ENCODE assay signal across 21 cellular contexts in genomic region chr6:148447521-148448230, GRCh38.
DNase-seq lines count a peak whose midpoint lies in the region; ATAC-seq, FAIRE-seq and TF ChIP-seq lines count a peak whose summit lies in the region.
"Had no signal": no experiment of that assay in that cellular context is flagged by ENCODE, and none has a peak within 500 bp of the region (broad histone marks: within the 10 kb centered on the region; RNA-seq: fewer than 3 reads in every experiment).

No MANE protein-coding gene starts in this region.

- ATAC-seq in T-helper 17 cell: no peak

- H3K27ac ChIP-seq in endodermal cell (ENCODE audit: low read depth, low read length) (no peak overlapping the region), stomach (no peak overlapping the region)
- H3K27ac ChIP-seq: Peyer's patch, SJSA1 had no signal

- no peaks in the 10 kb centered on the region for H3K27me3 ChIP-seq in Caco-2 (replicated peaks; ENCODE audit: control insufficient read depth, insufficient read depth, low read length)
- H3K27me3 ChIP-seq in endodermal cell (ENCODE audit: control insufficient read depth, insufficient read depth, low read length, poor library complexity, severe bottlenecking): no peaks in the 10 kb centered on the region
- H3K27me3 ChIP-seq in stomach: no peaks in the 10 kb centered on the region
- H3K27me3 ChIP-seq: Peyer's patch, SJSA1 had no signal

- H3K9me3 ChIP-seq in Caco-2: no peaks in the 10 kb centered on the region
- no peaks in the 10 kb centered on the region for H3K9me3 ChIP-seq in T-helper 17 cell (ENCODE audit: control insufficient read depth, low read length, poor library complexity, severe bottlenecking)
- no peaks in the 10 kb centered on the region for H3K9me3 ChIP-seq in endodermal cell (ENCODE audit: control insufficient read depth, low read length)
- H3K9me3 ChIP-seq in stomach: no peaks in the 10 kb centered on the region
- H3K9me3 ChIP-seq: Peyer's patch, SJSA1 had no signal

- no peaks in the 10 kb centered on the region for H3K9me3 Mint-ChIP-seq in Caco-2 (ENCODE audit: unreplicated experiment)
- H3K9me3 Mint-ChIP-seq in endodermal cell: no peaks in the 10 kb centered on the region
- H3K9me3 Mint-ChIP-seq in nephron progenitor cell: no peaks in the 10 kb centered on the region
- H3K9me3 Mint-ChIP-seq in activated naive CD8-positive, alpha-beta T cell treated with anti-CD3 and anti-CD28 coated beads for 36 hours: no peaks in the 10 kb centered on the region

- no peak for DNase-seq in Caco-2
- no peak for DNase-seq in T-helper 17 cell
- DNase-seq in endodermal cell: peak; percentile 53
- DNase-seq in nephron progenitor cell: no peak
- DNase-seq in activated naive CD8-positive, alpha-beta T cell treated with anti-CD3 and anti-CD28 coated beads for 36 hours: no peak
- no peak for DNase-seq in HEK293T (ENCODE audit: extremely low spot score)
- no peak for DNase-seq in GM12891 (ENCODE audit: insufficient read length, low spot score)
- DNase-seq in stomach: no peak
- DNase-seq: DMS153; GDM1; KBM-7; NCI-H1417; NCI-H187; NCI-H2107; NCI-H510A; NCI-H748 treated with DMSO at 0.1 percent for 48 hours; NK-92 treated with Interleukin-12 subunit alpha and Interleukin-12 subunit beta, amount 100 ng/mL, for 24 hours; Peyer's patch had no signal

- peak overlapping the region; percentile 67 for H3K27ac Mint-ChIP-seq in Caco-2 (ENCODE audit: unreplicated experiment)
- H3K27ac Mint-ChIP-seq in T-helper 17 cell: peak overlapping the region; percentile 12
- H3K27ac Mint-ChIP-seq in endodermal cell: no peak overlapping the region
- H3K27ac Mint-ChIP-seq in nephron progenitor cell: peak overlapping the region; percentile 95
- H3K27ac Mint-ChIP-seq in activated naive CD8-positive, alpha-beta T cell treated with anti-CD3 and anti-CD28 coated beads for 36 hours: no peak overlapping the region
- H3K27ac Mint-ChIP-seq: B cell; CD4-positive, CD25-positive, alpha-beta regulatory T cell had no signal

- no peak overlapping the region for H3K9ac ChIP-seq in endodermal cell (ENCODE audit: extremely low read depth, low read length, poor library complexity, severe bottlenecking)

- H3K36me3 Mint-ChIP-seq in Caco-2 (ENCODE audit: insufficient read depth, unreplicated experiment): peaks cover 39% of the 10 kb centered on the region
- H3K36me3 Mint-ChIP-seq in T-helper 17 cell (ENCODE audit: low read depth): no peaks in the 10 kb centered on the region
- peaks cover 4% of the 10 kb centered on the region for H3K36me3 Mint-ChIP-seq in endodermal cell (ENCODE audit: low read depth)
- H3K36me3 Mint-ChIP-seq in nephron progenitor cell (ENCODE audit: low read depth): peaks cover 51% of the 10 kb centered on the region
- no peaks in the 10 kb centered on the region for H3K36me3 Mint-ChIP-seq in activated naive CD8-positive, alpha-beta T cell treated with anti-CD3 and anti-CD28 coated beads for 36 hours
- H3K36me3 Mint-ChIP-seq: CD4-positive, CD25-positive, alpha-beta regulatory T cell had no signal

- 80 to 87% methylated on average over 4 to 11 of the region's 12 CpGs for WGBS in endodermal cell (ENCODE audit: insufficient coverage in 1 of 2, insufficient read length in 1 of 2), 2 experiments
- WGBS in stomach, 5 donors: 85 to 90% (median 88%) methylated on average over 9 to 12 of the region's 12 CpGs

- FAIRE-seq in GM12891 (lab: Jason Lieb, UNC): no peak

- no TSS peak for BruUV-seq in Caco-2 (replicated peaks; lab: Mats Ljungman, UMichigan)

- intact Hi-C loops in Caco-2 (cut with micrococcal nuclease; ENCODE audit: unreplicated experiment) (no loop called here), stomach (cut with DNase I; ENCODE audit: low total_unique reads) (no loop called here)

- POLR2A ChIA-PET in Caco-2 (lab: Charles Lee): no interaction called here
- POLR2A ChIA-PET in HEK293T (lab: Yijun Ruan, JAX): no interaction called here

- H3K4me1 Mint-ChIP-seq in Caco-2 (ENCODE audit: low read depth, unreplicated experiment) (peaks cover 38% of the 10 kb centered on the region), T-helper 17 cell (peaks cover 38% of the 10 kb centered on the region), endodermal cell (peaks cover 31% of the 10 kb centered on the region), nephron progenitor cell (peaks cover 36% of the 10 kb centered on the region)
- H3K4me1 Mint-ChIP-seq in activated naive CD8-positive, alpha-beta T cell treated with anti-CD3 and anti-CD28 coated beads for 36 hours: no peaks in the 10 kb centered on the region

- no peak for TF ChIP-seq EP300 in stomach (IDR thresholded peaks at IDR 0.05)

- TF ChIP-seq CTCF in Caco-2 (IDR thresholded peaks at IDR 0.05; ENCODE audit: insufficient read depth in 1 of 2, low read depth in 1 of 2, low read length in 1 of 2, severe bottlenecking in 1 of 2, unreplicated experiment in 1 of 2) (no peak), endodermal cell (conservative IDR thresholded peaks at IDR 0.05) (no peak), nephron progenitor cell (IDR thresholded peaks at IDR 0.05) (no peak), stomach (IDR thresholded peaks at IDR 0.05) (no peak)

- H3K4me3 Mint-ChIP-seq in Caco-2 (ENCODE audit: unreplicated experiment): no peak overlapping the region
- H3K4me3 Mint-ChIP-seq in T-helper 17 cell: no peak overlapping the region
- no peak overlapping the region for H3K4me3 Mint-ChIP-seq in endodermal cell
- H3K4me3 Mint-ChIP-seq in nephron progenitor cell: no peak overlapping the region
- H3K4me3 Mint-ChIP-seq in activated naive CD8-positive, alpha-beta T cell treated with anti-CD3 and anti-CD28 coated beads for 36 hours: no peak overlapping the region
- H3K4me3 Mint-ChIP-seq: B cell; CD4-positive, CD25-positive, alpha-beta regulatory T cell had no signal

- TF ChIP-seq POLR2A in GM12891 (IDR thresholded peaks at IDR 0.05; ENCODE audit: low read depth, low read length) (no peak), stomach (IDR thresholded peaks at IDR 0.05) (no peak)

- no peaks in the 10 kb centered on the region for H3K27me3 Mint-ChIP-seq in Caco-2 (ENCODE audit: insufficient read depth, unreplicated experiment)
- no peaks in the 10 kb centered on the region for H3K27me3 Mint-ChIP-seq in T-helper 17 cell
- H3K27me3 Mint-ChIP-seq in endodermal cell (ENCODE audit: insufficient read depth): no peaks in the 10 kb centered on the region
- H3K27me3 Mint-ChIP-seq in nephron progenitor cell (ENCODE audit: low read depth, poor library complexity): no peaks in the 10 kb centered on the region
- H3K27me3 Mint-ChIP-seq in activated naive CD8-positive, alpha-beta T cell treated with anti-CD3 and anti-CD28 coated beads for 36 hours: peaks cover 49% of the 10 kb centered on the region

- H3K4me1 ChIP-seq in Caco-2 (peaks cover 39% of the 10 kb centered on the region), endodermal cell (ENCODE audit: control insufficient read depth, insufficient read depth, low read length) (no peaks in the 10 kb centered on the region), stomach (no peaks in the 10 kb centered on the region)
- H3K4me1 ChIP-seq: Peyer's patch had no signal

- H3K4me3 ChIP-seq in Caco-2 (ENCODE audit: low read depth, low read length): no peak overlapping the region
- H3K4me3 ChIP-seq in endodermal cell (ENCODE audit: low read length): no peak overlapping the region
- no peak overlapping the region for H3K4me3 ChIP-seq in stomach
- H3K4me3 ChIP-seq: Peyer's patch, SJSA1 had no signal

- CTCF ChIA-PET in Caco-2 (lab: Charles Lee): interaction anchor here (0.6 kb wide), 1 partner anchor 807 kb away, joined by 3 read pairs; no protein-coding TSS in a partner anchor
- CTCF ChIA-PET in HEK293T (lab: Yijun Ruan, JAX): no interaction called here

- H3K36me3 ChIP-seq in Caco-2 (ENCODE audit: control insufficient read depth, insufficient read depth, low read length): no peaks in the 10 kb centered on the region
- peaks cover 7% of the 10 kb centered on the region for H3K36me3 ChIP-seq in endodermal cell (ENCODE audit: control insufficient read depth, insufficient read depth, low read length)
- peaks cover 0 to 5% (median 0%) of the 10 kb centered on the region in 4 donors for H3K36me3 ChIP-seq in stomach
- H3K36me3 ChIP-seq: Peyer's patch, SJSA1 had no signal

TF ChIP-seq in HEK293T, 16 proteins besides CTCF, POLR2A, EP300 and RAD21 (continues in another document):
- TF ChIP-seq ELF4 (IDR thresholded peaks at IDR 0.05) (no peak), PKNOX1 (IDR thresholded peaks at IDR 0.05) (no peak), ZNF384 (IDR thresholded peaks at IDR 0.05) (no peak), SUZ12 (IDR thresholded peaks at IDR 0.05) (no peak), ARNT (IDR thresholded peaks at IDR 0.05) (no peak), FOXM1 (IDR thresholded peaks at IDR 0.05; ENCODE audit: borderline replicate concordance) (no peak), BHLHE40 (IDR thresholded peaks at IDR 0.05; ENCODE audit: borderline replicate concordance) (no peak), HDGF (IDR thresholded peaks at IDR 0.05; ENCODE audit: borderline replicate concordance) (no peak)

TF ChIP-seq in GM12891, 5 proteins besides CTCF, POLR2A, EP300 and RAD21:
- TF ChIP-seq POU2F2 (IDR thresholded peaks at IDR 0.05; ENCODE audit: low read depth, low read length) (no peak), SPI1 (IDR thresholded peaks at IDR 0.05; ENCODE audit: low read depth, low read length) (no peak), TAF1 (IDR thresholded peaks at IDR 0.05; ENCODE audit: low read depth, low read length) (no peak), PAX5 (IDR thresholded peaks at IDR 0.05; ENCODE audit: insufficient read depth, low read length, severe bottlenecking) (no peak), POLR2AphosphoS5 (IDR thresholded peaks at IDR 0.05; ENCODE audit: low read depth, low read length) (no peak)
TF ChIP-seq in GM12891: peak in this region for 0.

Comparison
In these comparisons a context has a peak if more than half of its experiments do, and no peak if none do; other contexts are left out.
1. H3K27ac Mint-ChIP-seq: peak in Caco-2 (single experiment), T-helper 17 cell (single experiment) and nephron progenitor cell (single experiment); none in endodermal cell (single experiment) and activated naive CD8-positive, alpha-beta T cell treated with anti-CD3 and anti-CD28 coated beads for 36 hours (single experiment).